ENCODE assay signal across 7 cellular contexts in genomic region chr1:202513875-202514274, GRCh38.
A peak's percentile ranks its signal among the peaks of the same experiment; 100 is the strongest.
DNase-seq lines count a peak whose midpoint lies in the region; ATAC-seq, FAIRE-seq and TF ChIP-seq lines count a peak whose summit lies in the region.
"Not testable (repeated sequence)": the region's sequence is repeated elsewhere in the genome, so short reads cannot be mapped to it uniquely, and the experiment has no call there.

No MANE protein-coding gene starts in this region.

- not testable (repeated sequence) for H3K9me3 ChIP-seq in GM12878 (replicated peaks; ENCODE audit: control insufficient read depth, insufficient read depth, low read length)

- not testable (repeated sequence) for TF ChIP-seq RAD21 in GM12878 (IDR thresholded peaks at IDR 0.05; ENCODE audit: insufficient read depth, low read depth, low read length)

- BruUV-seq in GM12878 (replicated peaks; lab: Mats Ljungman, UMichigan) = not testable (repeated sequence)

- CTCF ChIA-PET in GM12878 (lab: Yijun Ruan, JAX) = interaction anchor here (1.1 kb wide), 1 partner anchor 55 kb away, joined by 3 read pairs; no protein-coding TSS in a partner anchor

- H3K4me3 ChIP-seq in GM12878 = not testable (repeated sequence)

- in situ Hi-C loops in GM12878 (cut with MboI) = loop anchor here (5.0 kb wide), 1 partner anchor 58 kb away; no protein-coding TSS in a partner anchor

- POLR2A ChIA-PET in GM12878 (lab: Charles Lee) = interaction anchor here (0.6 kb wide), 1 partner anchor 1653 kb away, joined by 7 read pairs; no protein-coding TSS in a partner anchor

- SMC1A ChIA-PET in GM12878 (lab: Charles Lee; ENCODE audit: uncharacterized antibody, unreplicated experiment) = interaction anchor here (1.1 to 1.4 kb wide), 3 partner anchors 46 to 204 kb away, joined by 3 to 4 read pairs (median 3); no protein-coding TSS in a partner anchor

- not testable (repeated sequence) for TF ChIP-seq CTCF in GM12878 (IDR thresholded peaks at IDR 0.05 in 2 of 3, conservative IDR thresholded peaks at IDR 0.05 in 1 of 3; ENCODE audit: control insufficient read depth in 2 of 3, extremely low read depth in 1 of 3, insufficient read depth in 1 of 3, low read depth in 3 of 3, low read length in 3 of 3)

- not testable (repeated sequence) for H3K27ac ChIP-seq in GM12878 (ENCODE audit: control insufficient read depth, insufficient read depth)

- H2AFZ ChIP-seq in GM12878 (ENCODE audit: control insufficient read depth, low read depth, low read length) = not testable (repeated sequence)

- not testable (repeated sequence) for H3K4me1 ChIP-seq in GM12878 (ENCODE audit: control insufficient read depth, insufficient read depth, low read length)

- H3K36me3 ChIP-seq in GM12878 (ENCODE audit: control insufficient read depth in 2 of 2, insufficient read depth in 2 of 2, low read length in 1 of 2) = not testable (repeated sequence)

- ATAC-seq in GM18511 (IDR thresholded peaks at IDR 0.05; ENCODE audit: unreplicated experiment) (peak; percentile 64), GM19035 (IDR thresholded peaks at IDR 0.05; ENCODE audit: unreplicated experiment) (peak; percentile 78), GM21447 (IDR thresholded peaks at IDR 0.05; ENCODE audit: unreplicated experiment) (peak; percentile 63), HG02571 (IDR thresholded peaks at IDR 0.05; ENCODE audit: unreplicated experiment) (peak; percentile 70), HG03064 (IDR thresholded peaks at IDR 0.05; ENCODE audit: low read depth, unreplicated experiment) (peak; percentile 65), HG03439 (IDR thresholded peaks at IDR 0.05; ENCODE audit: unreplicated experiment) (peak; percentile 68), GM12878 (peak; percentile 72)

- TF ChIP-seq POLR2A in GM12878 (IDR thresholded peaks at IDR 0.05; ENCODE audit: low read depth, low read length) = not testable (repeated sequence)

- not testable (repeated sequence) for TF ChIP-seq EP300 in GM12878 (IDR thresholded peaks at IDR 0.05; ENCODE audit: borderline replicate concordance in 1 of 2, control insufficient read depth in 1 of 2, low read depth in 2 of 2, low read length in 2 of 2)

- FAIRE-seq in GM12878 (lab: Jason Lieb, UNC) = not testable (repeated sequence)

- not testable (repeated sequence) for DNase-seq in GM12878 (ENCODE audit: low read depth, low spot score)

- H3K9ac ChIP-seq in GM12878 (ENCODE audit: control insufficient read depth, insufficient read depth, low read length) = not testable (repeated sequence)

- not testable (repeated sequence) for H3K4me2 ChIP-seq in GM12878 (ENCODE audit: control insufficient read depth, insufficient read depth)

- H3K27me3 ChIP-seq in GM12878 (replicated peaks in 1 of 2; ENCODE audit: control insufficient read depth in 2 of 2, insufficient read depth in 2 of 2, low read length in 1 of 2) = not testable (repeated sequence)

- intact Hi-C loops in GM12878 (cut with micrococcal nuclease; ENCODE audit: unreplicated experiment) = not testable (repeated sequence)

- not testable (repeated sequence) for H4K20me1 ChIP-seq in GM12878 (ENCODE audit: control insufficient read depth, insufficient read depth)

- not testable (repeated sequence) for H3K79me2 ChIP-seq in GM12878 (ENCODE audit: control insufficient read depth, insufficient read depth, low read length)

- RAD21 ChIA-PET in GM12878 (lab: Charles Lee; ENCODE audit: unreplicated experiment) = interaction anchor here (1.4 to 1.8 kb wide), 2 partner anchors 13 to 48 kb away, joined by 3 to 5 read pairs; no protein-coding TSS in a partner anchor

TF ChIP-seq in GM12878, 131 proteins besides CTCF, POLR2A, EP300 and RAD21:
- TF ChIP-seq MEF2B (IDR thresholded peaks at IDR 0.05; ENCODE audit: partially characterized antibody, poor library complexity, severe bottlenecking) (peak; percentile 19), NBN (IDR thresholded peaks at IDR 0.05) (peak; percentile 69; the same call in 1 of the 2 replicates)
